ENCODE assay signal across 25 cellular contexts in genomic region chr16:31489616-31490584, GRCh38. TPM values are rescaled to one million over a fixed set of nuclear protein-coding genes. Genes with fewer than 3 reads are reported as not detected.
DNase-seq lines count a peak whose midpoint lies in the region; ATAC-seq, FAIRE-seq and TF ChIP-seq lines count a peak whose summit lies in the region.
"Had no signal": no experiment of that assay in that cellular context is flagged by ENCODE, and none has a peak within 500 bp of the region (broad histone marks: within the 10 kb centered on the region; RNA-seq: fewer than 3 reads in every experiment).

No MANE protein-coding gene starts in this region.

- in situ Hi-C loops in Panc1 (cut with HindIII; ENCODE audit: low pct_unique_long_range_greater_than_20kb, low sequenced_read_pairs) = no loop called here

- no peaks in the 10 kb centered on the region for H3K9me3 ChIP-seq in Panc1 (ENCODE audit: control insufficient read depth, insufficient read depth, low read depth, low read length)
- H3K9me3 ChIP-seq in endothelial cell of umbilical vein (replicated peaks; ENCODE audit: control insufficient read depth, insufficient read depth, low read length) = no peaks in the 10 kb centered on the region
- H3K9me3 ChIP-seq in osteoblast (ENCODE audit: low read depth, low read length) = no peaks in the 10 kb centered on the region
- H3K9me3 ChIP-seq: colonic mucosa, ovary had no signal

- BruUV-seq in Panc1 (replicated peaks; lab: Mats Ljungman, UMichigan) (TSS peak; percentile 24), endothelial cell of umbilical vein (replicated peaks; lab: Mats Ljungman, UMichigan) (TSS peak; percentile 43)

- H3K4me1 Mint-ChIP-seq in activated naive CD4-positive, alpha-beta T cell treated with anti-CD3 and anti-CD28 coated beads, Interleukin-2, amount 10 ng/mL, durations not matched to agents 7 days and 5 days = peaks cover 17% of the 10 kb centered on the region

- POLR2A ChIA-PET in Panc1 (lab: Charles Lee) (no interaction called here), endothelial cell of umbilical vein (lab: Charles Lee) (interaction anchor here (1.1 kb wide), 1 partner anchor 223 kb away, joined by 3 read pairs; a partner anchor contains a TSS)

- H3K4me3 ChIP-seq in Panc1 (ENCODE audit: low read depth in 2 of 2, low read length in 2 of 2) (no peak overlapping the region), endothelial cell of umbilical vein (replicated peaks in 1 of 3; ENCODE audit: insufficient read depth in 1 of 3, low read depth in 1 of 3, low read length in 3 of 3) (no peak overlapping the region), osteoblast (ENCODE audit: insufficient read depth, low read length) (no peak overlapping the region)
- H3K4me3 ChIP-seq: colonic mucosa, ovary, sigmoid colon had no signal

- H4K20me1 ChIP-seq in endothelial cell of umbilical vein (replicated peaks; ENCODE audit: control insufficient read depth, extremely low read depth, insufficient read depth, low read length) (no peaks in the 10 kb centered on the region), osteoblast (ENCODE audit: insufficient read depth, low read length) (peaks cover 6% of the 10 kb centered on the region)

- no peaks in the 10 kb centered on the region for H3K4me1 ChIP-seq in Panc1 (ENCODE audit: control insufficient read depth, insufficient read depth, low read length)
- H3K4me1 ChIP-seq in endothelial cell of umbilical vein (ENCODE audit: control insufficient read depth, extremely low read depth, insufficient read depth, low read length) = peaks cover 11% of the 10 kb centered on the region
- H3K4me1 ChIP-seq in osteoblast (ENCODE audit: insufficient read depth, low read length) = peaks cover 8% of the 10 kb centered on the region

- CTCF ChIA-PET in activated naive CD4-positive, alpha-beta T cell treated with anti-CD3 and anti-CD28 coated beads, Interleukin-2, amount 10 ng/mL, durations not matched to agents 7 days and 5 days (lab: Charles Lee) = interaction anchor here (0.6 to 1.4 kb wide), 3 partner anchors 9 to 29 kb away, joined by 3 to 4 read pairs (median 3); no protein-coding TSS in a partner anchor
- CTCF ChIA-PET in Panc1 (lab: Charles Lee) = no interaction called here
- CTCF ChIA-PET in endothelial cell of umbilical vein (lab: Charles Lee) = interaction anchor here (2.6 kb wide), 1 partner anchor 29 kb away, joined by 10 read pairs; no protein-coding TSS in a partner anchor

- no peak for DNase-seq in activated naive CD4-positive, alpha-beta T cell treated with anti-CD3 and anti-CD28 coated beads, Interleukin-2, amount 10 ng/mL, durations not matched to agents 7 days and 5 days
- DNase-seq in activated naive CD4-positive, alpha-beta T cell treated with anti-CD3 and anti-CD28 coated beads, Interleukin-2, amount 50 U/mL, for 16 hours = no peak
- DNase-seq in Panc1 (ENCODE audit: low read depth, low spot score) (no peak), endothelial cell of umbilical vein (ENCODE audit: low read depth, low spot score) (no peak), osteoblast (ENCODE audit: insufficient read length, low spot score, missing footprints) (peak; percentile 62), dermis blood vessel endothelial cell (no peak)
- DNase-seq: activated B cell treated with CpG ODN at 0.5 μM for 24 hours, activated gamma-delta T cell, colonic mucosa, foreskin melanocyte, H9, left colon, MV-4-11, NCI-H187, ovary, SHP77 treated with DMSO at 0.1 percent for 48 hours, sigmoid colon had no signal

- peaks cover 3% of the 10 kb centered on the region for H3K36me3 Mint-ChIP-seq in activated naive CD4-positive, alpha-beta T cell treated with anti-CD3 and anti-CD28 coated beads, Interleukin-2, amount 10 ng/mL, durations not matched to agents 7 days and 5 days

- no peak for TF ChIP-seq CTCF in Panc1 (IDR thresholded peaks at IDR 0.05)
- TF ChIP-seq CTCF in endothelial cell of umbilical vein (IDR thresholded peaks at IDR 0.05; ENCODE audit: extremely low read depth in 1 of 2, insufficient read depth in 1 of 2, low read depth in 1 of 2, low read length in 2 of 2) = no peak
- TF ChIP-seq CTCF in osteoblast (IDR thresholded peaks at IDR 0.05; ENCODE audit: extremely low read depth, low read depth, low read length) = no peak

- H3K4me3 Mint-ChIP-seq in activated naive CD4-positive, alpha-beta T cell treated with anti-CD3 and anti-CD28 coated beads, Interleukin-2, amount 10 ng/mL, durations not matched to agents 7 days and 5 days = peak overlapping the region; percentile 40

- no peaks in the 10 kb centered on the region for H3K9me1 ChIP-seq in endothelial cell of umbilical vein (replicated peaks; ENCODE audit: control insufficient read depth, extremely low read depth, insufficient read depth, low read length)

- dilution Hi-C loops in endothelial cell of umbilical vein (cut with MboI; ENCODE audit: extremely low pct_ligation_motif_present, low sequenced_read_pairs) = no loop called here

- no peak overlapping the region for H2AFZ ChIP-seq in endothelial cell of umbilical vein (ENCODE audit: low read depth, low read length)
- H2AFZ ChIP-seq in osteoblast (ENCODE audit: low read length) = no peak overlapping the region

- H3K9ac ChIP-seq in endothelial cell of umbilical vein (replicated peaks; ENCODE audit: extremely low read depth, insufficient read depth, low read length) = no peak overlapping the region

- H3K27me3 ChIP-seq in Panc1 (ENCODE audit: control insufficient read depth, insufficient read depth, low read length) = no peaks in the 10 kb centered on the region
- peaks cover 3 to 24% of the 10 kb centered on the region in 2 experiments for H3K27me3 ChIP-seq in endothelial cell of umbilical vein (ENCODE audit: control insufficient read depth in 2 of 2, insufficient read depth in 2 of 2, low read length in 2 of 2)
- H3K27me3 ChIP-seq in osteoblast (ENCODE audit: insufficient read depth, low read length) = peaks cover 37% of the 10 kb centered on the region
- H3K27me3 ChIP-seq: colonic mucosa, ovary had no signal

- H3K9me3 Mint-ChIP-seq in activated naive CD4-positive, alpha-beta T cell treated with anti-CD3 and anti-CD28 coated beads, Interleukin-2, amount 10 ng/mL, durations not matched to agents 7 days and 5 days = no peaks in the 10 kb centered on the region
- H3K9me3 Mint-ChIP-seq: activated B cell treated with CpG ODN at 0.5 μM for 24 hours had no signal

- no peak for TF ChIP-seq POLR2A in endothelial cell of umbilical vein (IDR thresholded peaks at IDR 0.05; ENCODE audit: low read depth, low read length)

- peaks cover 31% of the 10 kb centered on the region for H3K27me3 Mint-ChIP-seq in activated naive CD4-positive, alpha-beta T cell treated with anti-CD3 and anti-CD28 coated beads, Interleukin-2, amount 10 ng/mL, durations not matched to agents 7 days and 5 days

- intact Hi-C loops in Panc1 (cut with micrococcal nuclease; ENCODE audit: unreplicated experiment) = loop anchor here (10.0 kb wide), 1 partner anchor 185 kb away; no protein-coding TSS in a partner anchor
- intact Hi-C loops in endothelial cell of umbilical vein (cut with micrococcal nuclease) = no loop called here

- H3K27ac ChIP-seq in Panc1 (ENCODE audit: low read length) (no peak overlapping the region), endothelial cell of umbilical vein (ENCODE audit: insufficient read depth, low read depth, low read length) (no peak overlapping the region), osteoblast (ENCODE audit: low read depth, low read length) (no peak overlapping the region)
- H3K27ac ChIP-seq: colonic mucosa, epithelial cell of prostate, ovary, sigmoid colon had no signal

- H3K4me2 ChIP-seq in endothelial cell of umbilical vein (ENCODE audit: insufficient read depth, low read length) = no peak overlapping the region
- H3K4me2 ChIP-seq in osteoblast (ENCODE audit: insufficient read depth, low read length) = no peak overlapping the region

- peak overlapping the region; percentile 68 for H3K27ac Mint-ChIP-seq in activated naive CD4-positive, alpha-beta T cell treated with anti-CD3 and anti-CD28 coated beads, Interleukin-2, amount 10 ng/mL, durations not matched to agents 7 days and 5 days
- H3K27ac Mint-ChIP-seq: activated B cell treated with CpG ODN at 0.5 μM for 24 hours had no signal

- ATAC-seq in Panc1 (no peak), GM21619 (IDR thresholded peaks at IDR 0.05; ENCODE audit: unreplicated experiment) (no peak), HG02763 (IDR thresholded peaks at IDR 0.05; ENCODE audit: unreplicated experiment) (no peak)
- ATAC-seq: left colon had no signal

- no peak for FAIRE-seq in endothelial cell of umbilical vein (lab: Jason Lieb, UNC)
- FAIRE-seq: GM19239 had no signal

- H3K36me3 ChIP-seq in Panc1 (ENCODE audit: control insufficient read depth, insufficient read depth, low read length) = no peaks in the 10 kb centered on the region; the same call in 1 of the 2 replicates
- H3K36me3 ChIP-seq in endothelial cell of umbilical vein (ENCODE audit: control insufficient read depth in 2 of 2, extremely low read depth in 1 of 2, insufficient read depth in 2 of 2, low read length in 2 of 2) = peaks cover 6 to 13% of the 10 kb centered on the region in 2 experiments
- H3K36me3 ChIP-seq in osteoblast (ENCODE audit: insufficient read depth, low read length) = peaks cover 24% of the 10 kb centered on the region
- H3K36me3 ChIP-seq: colonic mucosa, ovary had no signal

- H3K79me2 ChIP-seq in endothelial cell of umbilical vein (ENCODE audit: control insufficient read depth, insufficient read depth, low read length) (no peaks in the 10 kb centered on the region), osteoblast (ENCODE audit: insufficient read depth, low read length) (no peaks in the 10 kb centered on the region)

RNA-seq across cellular contexts. Expression of gene SLC5A2, which starts 7.0 kb away (rescaled TPM):
- total RNA-seq in Panc1 (2021; ENCODE audit: unreplicated experiment) (0.15 TPM), endothelial cell of umbilical vein (not detected in 2 replicates), osteoblast (not detected in 2 replicates), dermis blood vessel endothelial cell (not detected in 2 replicates)
- 7.5 TPM for polyA plus RNA-seq in Panc1 (2012; ENCODE audit: insufficient read length)
- 0.03 TPM in 1 of 2 replicates, not detected in the other for polyA plus RNA-seq in endothelial cell of umbilical vein
- not detected in 2 replicates for polyA plus RNA-seq in endothelial cell of umbilical vein (2011; cell fraction: cytosol; rRNA removed)
- 0.04 TPM in 1 of 2 replicates, not detected in the other for polyA plus RNA-seq in endothelial cell of umbilical vein (2011; cell fraction: nucleus; rRNA removed)
- 0.23 and 5.9 TPM in 2 replicates for polyA plus RNA-seq in endothelial cell of umbilical vein (2012)
- 0.27 TPM in 1 of 2 replicates, not detected in the other for polyA minus RNA-seq in endothelial cell of umbilical vein
- not detected for polyA minus RNA-seq in endothelial cell of umbilical vein (2011; cell fraction: cytosol; rRNA and poly(A)+ RNA removed)
- not detected in 2 replicates for polyA minus RNA-seq in endothelial cell of umbilical vein (2011; cell fraction: nucleus; rRNA and poly(A)+ RNA removed)
- total RNA-seq: activated B cell treated with CpG ODN at 0.5 μM for 24 hours; Daoy; NCI-H460; T-helper 2 cell treated with Interferon-gamma antibody and Interleukin-4, amounts not matched to agents 100 ng/mL and 5 ng/mL, for 36 hours; ureter had no signal

RNA-seq across cellular contexts. Expression of gene TGFB1I1, which starts 17.9 kb away (rescaled TPM):
- total RNA-seq in Panc1 (2021; ENCODE audit: unreplicated experiment) = 32.5 TPM
- 55.7 TPM for polyA plus RNA-seq in Panc1 (2012; ENCODE audit: insufficient read length)
- total RNA-seq in endothelial cell of umbilical vein = 115 and 123 TPM in 2 replicates
- 73.3 and 73.7 TPM in 2 replicates for polyA plus RNA-seq in endothelial cell of umbilical vein
- 75.0 and 81.6 TPM in 2 replicates for polyA plus RNA-seq in endothelial cell of umbilical vein (2011; cell fraction: cytosol; rRNA removed)
- polyA plus RNA-seq in endothelial cell of umbilical vein (2011; cell fraction: nucleus; rRNA removed) = 141 and 151 TPM in 2 replicates
- 72.1 and 74.0 TPM in 2 replicates for polyA plus RNA-seq in endothelial cell of umbilical vein (2012)
- polyA minus RNA-seq in endothelial cell of umbilical vein = 27.0 and 31.3 TPM in 2 replicates
- 14.0 TPM for polyA minus RNA-seq in endothelial cell of umbilical vein (2011; cell fraction: cytosol; rRNA and poly(A)+ RNA removed)
- 36.3 and 39.4 TPM in 2 replicates for polyA minus RNA-seq in endothelial cell of umbilical vein (2011; cell fraction: nucleus; rRNA and poly(A)+ RNA removed)
- total RNA-seq in osteoblast = 60.1 and 70.4 TPM in 2 replicates
- 37.4 and 51.2 TPM in 2 replicates for total RNA-seq in dermis blood vessel endothelial cell

RNA-seq across cellular contexts. Expression of gene RUSF1, which starts 18.3 kb away (rescaled TPM):
- 47.4 TPM for total RNA-seq in Panc1 (2021; ENCODE audit: unreplicated experiment)
- polyA plus RNA-seq in Panc1 (2012; ENCODE audit: insufficient read length) = 49.1 TPM
- total RNA-seq in endothelial cell of umbilical vein = 36.4 and 36.8 TPM in 2 replicates
- polyA plus RNA-seq in endothelial cell of umbilical vein = 40.1 and 40.3 TPM in 2 replicates
- 18.2 and 23.8 TPM in 2 replicates for polyA plus RNA-seq in endothelial cell of umbilical vein (2011; cell fraction: cytosol; rRNA removed)
- 93.9 and 115 TPM in 2 replicates for polyA plus RNA-seq in endothelial cell of umbilical vein (2011; cell fraction: nucleus; rRNA removed)
- polyA plus RNA-seq in endothelial cell of umbilical vein (2012) = 29.6 and 38.6 TPM in 2 replicates
- 39.5 and 62.9 TPM in 2 replicates for polyA minus RNA-seq in endothelial cell of umbilical vein
- 20.0 TPM for polyA minus RNA-seq in endothelial cell of umbilical vein (2011; cell fraction: cytosol; rRNA and poly(A)+ RNA removed)
- 30.4 and 36.4 TPM in 2 replicates for polyA minus RNA-seq in endothelial cell of umbilical vein (2011; cell fraction: nucleus; rRNA and poly(A)+ RNA removed)
- total RNA-seq in osteoblast = 48.5 and 53.0 TPM in 2 replicates
- total RNA-seq in dermis blood vessel endothelial cell = 39.3 and 65.6 TPM in 2 replicates

RNA-seq across cellular contexts. Expression of gene ARMC5, which starts 30.6 kb away (rescaled TPM):
- 19.8 TPM for total RNA-seq in Panc1 (2021; ENCODE audit: unreplicated experiment)
- 23.1 TPM for polyA plus RNA-seq in Panc1 (2012; ENCODE audit: insufficient read length)
- total RNA-seq in endothelial cell of umbilical vein = 17.3 and 17.9 TPM in 2 replicates
- polyA plus RNA-seq in endothelial cell of umbilical vein = 17.3 and 18.8 TPM in 2 replicates
- 6.8 and 11.3 TPM in 2 replicates for polyA plus RNA-seq in endothelial cell of umbilical vein (2011; cell fraction: cytosol; rRNA removed)
- 26.1 and 28.4 TPM in 2 replicates for polyA plus RNA-seq in endothelial cell of umbilical vein (2011; cell fraction: nucleus; rRNA removed)
- 8.8 and 10.3 TPM in 2 replicates for polyA plus RNA-seq in endothelial cell of umbilical vein (2012)
- 9.6 and 13.0 TPM in 2 replicates for polyA minus RNA-seq in endothelial cell of umbilical vein
- polyA minus RNA-seq in endothelial cell of umbilical vein (2011; cell fraction: cytosol; rRNA and poly(A)+ RNA removed) = 7.6 TPM
- polyA minus RNA-seq in endothelial cell of umbilical vein (2011; cell fraction: nucleus; rRNA and poly(A)+ RNA removed) = 9.5 and 15.0 TPM in 2 replicates
- 10.6 and 12.7 TPM in 2 replicates for total RNA-seq in osteoblast
- 26.4 and 29.8 TPM in 2 replicates for total RNA-seq in dermis blood vessel endothelial cell

RNA-seq across cellular contexts. Expression of gene AHSP, which starts 37.8 kb away (rescaled TPM):
- total RNA-seq in Panc1 (2021; ENCODE audit: unreplicated experiment) (not detected), endothelial cell of umbilical vein (not detected in 2 replicates), osteoblast (not detected in 2 replicates), dermis blood vessel endothelial cell (not detected in 2 replicates)
- polyA plus RNA-seq in Panc1 (2012; ENCODE audit: insufficient read length) = not detected
- not detected in 2 replicates for polyA plus RNA-seq in endothelial cell of umbilical vein
- not detected in 2 replicates for polyA plus RNA-seq in endothelial cell of umbilical vein (2011; cell fraction: cytosol; rRNA removed)
- not detected in 2 replicates for polyA plus RNA-seq in endothelial cell of umbilical vein (2011; cell fraction: nucleus; rRNA removed)
- not detected in 2 replicates for polyA plus RNA-seq in endothelial cell of umbilical vein (2012)
- polyA minus RNA-seq in endothelial cell of umbilical vein = not detected in 2 replicates
- not detected for polyA minus RNA-seq in endothelial cell of umbilical vein (2011; cell fraction: cytosol; rRNA and poly(A)+ RNA removed)
- polyA minus RNA-seq in endothelial cell of umbilical vein (2011; cell fraction: nucleus; rRNA and poly(A)+ RNA removed) = not detected in 2 replicates
- total RNA-seq: activated B cell treated with CpG ODN at 0.5 μM for 24 hours; colonic mucosa; Daoy; H9; left colon; NCI-H460; ovary; sigmoid colon; T-helper 2 cell treated with Interferon-gamma antibody and Interleukin-4, amounts not matched to agents 100 ng/mL and 5 ng/mL, for 36 hours; ureter had no signal
- polyA plus RNA-seq: ovary, sigmoid colon had no signal
